8 cellular contexts compared by ENCODE assay signal in genomic region chr6:50816115-50816675, GRCh38. TPM values are rescaled to one million over a fixed set of nuclear protein-coding genes. Genes with fewer than 3 reads are reported as not detected.
DNase-seq lines count a peak whose midpoint lies in the region; ATAC-seq, FAIRE-seq and TF ChIP-seq lines count a peak whose summit lies in the region.

No MANE protein-coding gene starts in this region.

- H4K91ac ChIP-seq in H1 (replicated peaks; ENCODE audit: insufficient read length, low read length): no peak overlapping the region

- no peak overlapping the region for H2BK120ac ChIP-seq in H1 (replicated peaks; ENCODE audit: low read depth, low read length)

- TF ChIP-seq EP300 in H1 (IDR thresholded peaks at IDR 0.05; ENCODE audit: borderline replicate concordance in 1 of 2, low read depth in 2 of 2, low read length in 2 of 2): no peak

- peak overlapping the region; percentile 50 to 96 (median 83) for H3K4me3 Mint-ChIP-seq in CD4-positive, CD25-positive, alpha-beta regulatory T cell
- H3K4me3 Mint-ChIP-seq in mesothelial cell of epicardium: peak overlapping the region; percentile 90

- no peaks in the 10 kb centered on the region for H3K79me1 ChIP-seq in H1 (ENCODE audit: low read depth, low read length)

- H3K4me2 ChIP-seq in H1 (ENCODE audit: insufficient read depth in 1 of 2, low read depth in 2 of 2, low read length in 2 of 2): peak overlapping the region; percentile 18 to 74; a peak in 3 of 4 replicates

- peaks cover 5 to 19% (median 9%) of the 10 kb centered on the region in 4 donors for H3K4me1 Mint-ChIP-seq in CD4-positive, CD25-positive, alpha-beta regulatory T cell
- peaks cover 17% of the 10 kb centered on the region for H3K4me1 Mint-ChIP-seq in mesothelial cell of epicardium

- no peak overlapping the region for H2BK20ac ChIP-seq in H1 (ENCODE audit: low read length)

- H2BK12ac ChIP-seq in H1 (ENCODE audit: low read depth, low read length): no peak overlapping the region

- H3K27me3 ChIP-seq in CD4-positive, CD25-positive, alpha-beta regulatory T cell (ENCODE audit: control insufficient read depth, insufficient read depth, low read length): peaks cover 44% of the 10 kb centered on the region
- H3K27me3 ChIP-seq in H1 (replicated peaks in 1 of 4; ENCODE audit: control insufficient read depth in 3 of 4, extremely low read depth in 1 of 4, insufficient read depth in 3 of 4, low read length in 3 of 4): peaks cover 35 to 60% (median 47%) of the 10 kb centered on the region in 4 experiments

- FAIRE-seq in H1 (lab: Jason Lieb, UNC): peak; percentile 85

- H3K27me3 Mint-ChIP-seq in CD4-positive, CD25-positive, alpha-beta regulatory T cell: peaks cover 63% of the 10 kb centered on the region
- peaks cover 56% of the 10 kb centered on the region for H3K27me3 Mint-ChIP-seq in mesothelial cell of epicardium (ENCODE audit: low read depth)

- peaks cover 0 to 6% (median 0%) of the 10 kb centered on the region in 7 donors for H3K9me3 Mint-ChIP-seq in CD4-positive, CD25-positive, alpha-beta regulatory T cell
- no peaks in the 10 kb centered on the region for H3K9me3 Mint-ChIP-seq in mesothelial cell of epicardium

- no peak for ATAC-seq in CD4-positive, CD25-positive, alpha-beta regulatory T cell (ENCODE audit: low read depth in 2 of 2)
- ATAC-seq in GM19035 (IDR thresholded peaks at IDR 0.05; ENCODE audit: unreplicated experiment) (peak; percentile 83), HG03196 (IDR thresholded peaks at IDR 0.05; ENCODE audit: unreplicated experiment) (peak; percentile 78)

- TF ChIP-seq POLR2A in H1 (IDR thresholded peaks at IDR 0.05; ENCODE audit: control extremely low read depth in 1 of 2, low read depth in 2 of 2, low read length in 2 of 2): no peak

- no peak overlapping the region for H4K5ac ChIP-seq in H1 (ENCODE audit: insufficient read length, low read depth, low read length)

- H2BK15ac ChIP-seq in H1 (ENCODE audit: low read length): no peak overlapping the region

- peak; percentile 6 to 71 (median 18) for DNase-seq in CD4-positive, CD25-positive, alpha-beta regulatory T cell
- DNase-seq in NCI-H345 (lab: John Stamatoyannopoulos, UW) (peak; percentile 85), H1 (ENCODE audit: low read depth in 1 of 2, low spot score in 2 of 2) (peak in 1 of 2 experiments; percentile 84), mesothelial cell of epicardium (ENCODE audit: low spot score in 2 of 2, unreplicated experiment in 2 of 2) (peak; percentile 58 to 88)
- peak; percentile 36 for DNase-seq in activated CD4-positive, alpha-beta T cell treated with anti-CD3 and anti-CD28 coated beads, Interleukin-2, amount 50 U/mL, for 1 hour
- DNase-seq in stimulated activated CD8-positive, alpha-beta memory T cell treated with anti-CD3 and anti-CD28 coated beads, Interleukin-4, amount 100 ng/mL, for 24 hours (ENCODE audit: low read depth): peak; percentile 22

- H3K9ac ChIP-seq in H1 (replicated peaks in 1 of 4; ENCODE audit: extremely low read depth in 1 of 4, low read depth in 3 of 4, low read length in 3 of 4): no peak overlapping the region

- no peak overlapping the region for H2BK5ac ChIP-seq in H1 (ENCODE audit: low read depth, low read length)

- H3K27ac ChIP-seq in CD4-positive, CD25-positive, alpha-beta regulatory T cell (ENCODE audit: insufficient read depth, low read length, poor library complexity, severe bottlenecking): no peak overlapping the region
- H3K27ac ChIP-seq in H1 (ENCODE audit: low read depth, low read length): no peak overlapping the region

- 0 out of 2 replicates have a peak overlapping the region, but pooled peaks have one; percentile 34 for H2AFZ ChIP-seq in H1 (ENCODE audit: low read length)

- H3K36me3 Mint-ChIP-seq in CD4-positive, CD25-positive, alpha-beta regulatory T cell: no peaks in the 10 kb centered on the region
- no peaks in the 10 kb centered on the region for H3K36me3 Mint-ChIP-seq in mesothelial cell of epicardium

- no peak overlapping the region for H3K14ac ChIP-seq in H1 (ENCODE audit: insufficient read length)

- no peak overlapping the region for H3K27ac Mint-ChIP-seq in CD4-positive, CD25-positive, alpha-beta regulatory T cell
- H3K27ac Mint-ChIP-seq in mesothelial cell of epicardium: peak overlapping the region; percentile 68

- no peaks in the 10 kb centered on the region for H3K9me3 ChIP-seq in CD4-positive, CD25-positive, alpha-beta regulatory T cell (ENCODE audit: control insufficient read depth in 2 of 2, low read length in 2 of 2)
- H3K9me3 ChIP-seq in H1 (ENCODE audit: insufficient read depth in 2 of 2, low read depth in 1 of 2, low read length in 1 of 2): no peaks in the 10 kb centered on the region

- WGBS in H1 (ENCODE audit: extremely low coverage in 1 of 2, insufficient coverage in 1 of 2, insufficient read length in 1 of 2, insufficient replicate concordance in 2 of 2, low coverage in 1 of 2, low lambda C conversion rate in 2 of 2, missing lambda C conversion rate in 1 of 2), 2 experiments: 4% methylated on average over 14 of the region's 14 CpGs; no CpG with 5 or more reads in 1 of the 2 experiments

- H3K4me1 ChIP-seq in CD4-positive, CD25-positive, alpha-beta regulatory T cell (ENCODE audit: control insufficient read depth, insufficient read depth, low read length, poor library complexity, severe bottlenecking): no peaks in the 10 kb centered on the region
- peaks cover 0 to 9% (median 2%) of the 10 kb centered on the region in 4 experiments; a peak in 3 of 7 replicates for H3K4me1 ChIP-seq in H1 (replicated peaks in 1 of 4; ENCODE audit: control insufficient read depth in 3 of 4, insufficient read depth in 4 of 4, low read length in 3 of 4)

- H3K23me2 ChIP-seq in H1 (ENCODE audit: low read depth, low read length): peaks cover 5% of the 10 kb centered on the region; the same call in 1 of the 2 replicates

- no peaks in the 10 kb centered on the region for H3K79me2 ChIP-seq in H1 (ENCODE audit: control insufficient read depth in 1 of 2, insufficient read depth in 2 of 2, low read length in 2 of 2)

- no peak overlapping the region for H3K23ac ChIP-seq in H1 (ENCODE audit: insufficient read length)

- H4K8ac ChIP-seq in H1 (ENCODE audit: extremely low read depth, insufficient read depth, low read length): no peak overlapping the region

- H3K56ac ChIP-seq in H1 (replicated peaks; ENCODE audit: insufficient read length, low read depth, low read length): no peak overlapping the region

- no peaks in the 10 kb centered on the region for H3K36me3 ChIP-seq in CD4-positive, CD25-positive, alpha-beta regulatory T cell (ENCODE audit: control insufficient read depth, insufficient read depth, low read length)
- peaks cover 0 to 3% (median 0%) of the 10 kb centered on the region in 4 experiments; a peak in 1 of 8 replicates for H3K36me3 ChIP-seq in H1 (ENCODE audit: control insufficient read depth in 2 of 4, insufficient read depth in 4 of 4, low read length in 3 of 4)

- TF ChIP-seq CTCF in H1 (IDR thresholded peaks at IDR 0.05; ENCODE audit: control extremely low read depth in 1 of 3, insufficient read depth in 1 of 3, low read depth in 1 of 3, low read length in 3 of 3) (peak; percentile 64 to 77 (median 70)), mesothelial cell of epicardium (IDR thresholded peaks at IDR 0.05; ENCODE audit: unreplicated experiment) (peak; percentile 93)

- H3K4ac ChIP-seq in H1 (replicated peaks; ENCODE audit: insufficient read length, low read depth, low read length): no peak overlapping the region

- no peak overlapping the region for H2AK5ac ChIP-seq in H1 (ENCODE audit: low read depth, low read length)

- no peak overlapping the region for H3K18ac ChIP-seq in H1 (ENCODE audit: extremely low read depth, low read length)

- peak; percentile 95 to 96 for TF ChIP-seq RAD21 in H1 (IDR thresholded peaks at IDR 0.05 in 1 of 2, conservative IDR thresholded peaks at IDR 0.05 in 1 of 2; ENCODE audit: low read depth in 2 of 2, low read length in 2 of 2)

- POLR2A ChIA-PET in H1 (lab: Charles Lee; ENCODE audit: partially characterized antibody): no interaction called here

- peaks cover 0 to 2% of the 10 kb centered on the region in 2 experiments for H4K20me1 ChIP-seq in H1 (replicated peaks in 1 of 2; ENCODE audit: control insufficient read depth in 1 of 2, insufficient read depth in 2 of 2, low read length in 2 of 2)

- peak overlapping the region; percentile 85 for H3K4me3 ChIP-seq in CD4-positive, CD25-positive, alpha-beta regulatory T cell (ENCODE audit: low read depth, low read length)
- peak overlapping the region in 3 of 4 experiments; percentile 4 to 64 (median 10); a peak in 3 of 8 replicates for H3K4me3 ChIP-seq in H1 (ENCODE audit: extremely low read depth in 1 of 4, insufficient read depth in 2 of 4, low read depth in 3 of 4, low read length in 4 of 4)

- CTCF ChIA-PET in H1 (lab: Charles Lee; ENCODE audit: partially characterized antibody): interaction anchor here (0.9 to 2.9 kb wide), 5 partner anchors 24 to 1206 kb away, joined by 3 to 11 read pairs (median 5); no protein-coding TSS in a partner anchor

TF ChIP-seq in H1, 55 proteins besides CTCF, POLR2A, EP300 and RAD21:
- TF ChIP-seq TEAD4 (IDR thresholded peaks at IDR 0.05; ENCODE audit: low read depth, low read length) (peak; percentile 67; the same call in 1 of the 2 replicates), EGR1 (IDR thresholded peaks at IDR 0.05; ENCODE audit: borderline replicate concordance, low read depth, low read length) (peak; percentile 47; the same call in 1 of the 2 replicates), NANOG (IDR thresholded peaks at IDR 0.05; ENCODE audit: insufficient read depth, low read depth, low read length, poor library complexity, severe bottlenecking) (no peak), EZH2 (IDR thresholded peaks at IDR 0.05; ENCODE audit: low read depth, low read length, severe bottlenecking) (no peak)

RNA-seq across cellular contexts. Expression of gene TFAP2B, which starts 2.5 kb away (rescaled TPM):
- not detected for total RNA-seq in CD4-positive, CD25-positive, alpha-beta regulatory T cell
- not detected for polyA plus RNA-seq in CD4-positive, CD25-positive, alpha-beta regulatory T cell
- not detected in 2 replicates for total RNA-seq in H1 (2021; fragmentation: NEBNext Ultra II Directional; extraction: Animal tissue kit (Norgen Biotek cat#: 25700))
- polyA plus RNA-seq in H1 (2011; rRNA removed): 0.05 TPM in 1 of 2 replicates, not detected in the other
- polyA plus RNA-seq in H1 (2011; cell fraction: cytosol; rRNA removed): 0.01 TPM
- polyA plus RNA-seq in H1 (2011; cell fraction: nucleus; rRNA removed): 0.01 TPM
- polyA plus RNA-seq in H1 (2012, experiment 1 of 2): 0.05 to 0.17 TPM (median 0.16 TPM) in 3 of 4 replicates, not detected in the other
- 0.03 TPM for polyA plus RNA-seq in H1 (2012, experiment 2 of 2)
- not detected for polyA plus RNA-seq in H1 (2013, experiment 1 of 2)
- not detected for polyA plus RNA-seq in H1 (2013, experiment 2 of 2)
- polyA minus RNA-seq in H1 (2011; rRNA and poly(A)+ RNA removed): 0.09 TPM in 1 of 2 replicates, not detected in the other
- polyA minus RNA-seq in H1 (2011; cell fraction: cytosol; rRNA and poly(A)+ RNA removed): not detected
- not detected for polyA minus RNA-seq in H1 (2011; cell fraction: nucleus; rRNA and poly(A)+ RNA removed)
- 4.9 to 6.8 TPM (median 5.0 TPM) in 3 replicates for total RNA-seq in mesothelial cell of epicardium

Comparison
In these comparisons a context has a peak if more than half of its experiments do, and no peak if none do; other contexts are left out.
1. ATAC-seq: peak in GM19035 (single experiment) and HG03196 (single experiment); none in CD4-positive, CD25-positive, alpha-beta regulatory T cell (0 of 2).